ENCODE assay signal across 9 cellular contexts in the genomic region with DNA sequence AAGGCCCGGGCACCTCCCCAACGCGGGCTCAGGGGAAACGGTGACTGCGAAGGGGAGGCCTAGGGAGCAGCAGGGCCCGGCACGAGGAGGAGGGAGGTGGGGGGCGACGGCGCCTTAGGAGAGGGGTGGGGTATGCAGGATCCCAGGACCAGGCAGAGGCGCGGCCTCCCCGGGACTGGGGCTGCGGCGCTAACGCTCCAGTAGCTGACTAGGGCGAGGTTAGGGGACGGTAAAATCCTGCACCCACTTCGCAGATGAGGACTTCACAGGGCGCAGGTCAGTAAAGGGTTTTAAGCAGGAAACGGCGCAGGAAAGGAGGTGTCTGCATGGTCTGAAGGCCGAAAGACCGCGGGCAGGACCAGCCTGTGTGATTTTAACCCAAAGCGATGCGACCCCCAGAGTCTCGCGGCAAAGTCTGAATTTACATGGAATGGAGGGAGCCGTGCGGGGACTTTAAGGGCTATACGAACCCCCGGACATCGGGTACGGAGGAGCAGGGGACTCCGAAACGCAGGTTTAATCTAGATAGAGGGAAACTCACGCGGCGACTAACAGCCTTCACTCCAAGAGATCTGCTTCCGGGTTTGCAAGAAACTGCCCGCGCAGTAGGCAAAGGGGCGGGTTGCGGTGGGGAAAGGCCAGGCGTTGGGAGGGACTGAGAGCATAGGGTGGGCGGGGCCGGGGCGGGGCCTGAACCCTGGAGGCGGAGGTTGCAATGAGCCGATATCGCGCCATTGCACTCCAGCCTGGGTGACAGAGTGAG. TPM values are rescaled to one million over a fixed set of nuclear protein-coding genes. Genes with fewer than 3 reads are reported as not detected.
DNase-seq lines count a peak whose midpoint lies in the region; ATAC-seq and TF ChIP-seq lines count a peak whose summit lies in the region.
"Had no signal": no experiment of that assay in that cellular context is flagged by ENCODE, and none has a peak within 500 bp of the region (broad histone marks: within the 10 kb centered on the region; RNA-seq: fewer than 3 reads in every experiment).

ZNF665 (minus strand) TSS at position 588 of the 763 bp plus-strand sequence. CDS start 10,460 bp downstream, outside the sequence.

- peaks cover 3% of the 10 kb centered on the region for H3K36me3 ChIP-seq in osteoblast (ENCODE audit: insufficient read depth, low read length)

- no peaks in the 10 kb centered on the region for H3K27me3 ChIP-seq in osteoblast (ENCODE audit: insufficient read depth, low read length)

- H3K36me3 Mint-ChIP-seq in activated naive CD8-positive, alpha-beta T cell treated with anti-CD3 and anti-CD28 coated beads for 36 hours: peaks cover 46% of the 10 kb centered on the region

- H3K79me2 ChIP-seq in osteoblast (ENCODE audit: insufficient read depth, low read length): peaks cover 5% of the 10 kb centered on the region

- H3K4me2 ChIP-seq in osteoblast (ENCODE audit: insufficient read depth, low read length): peak within 1 kb of the TSS; percentile 83

- intact Hi-C loops in Right ventricle myocardium superior (cut with DNase I): loop anchor here (5.0 to 10.0 kb wide), 2 partner anchors 116 to 172 kb away; partner anchors contain the start of gene ZNF525

- H3K27ac Mint-ChIP-seq in activated naive CD8-positive, alpha-beta T cell treated with anti-CD3 and anti-CD28 coated beads for 36 hours: peak within 1 kb of the TSS; percentile 94

- H3K27me3 Mint-ChIP-seq in activated naive CD8-positive, alpha-beta T cell treated with anti-CD3 and anti-CD28 coated beads for 36 hours: no peaks in the 10 kb centered on the region

- peak within 1 kb of the TSS; percentile 48 for H3K27ac ChIP-seq in osteoblast (ENCODE audit: low read depth, low read length)
- H3K27ac ChIP-seq in substantia nigra (ENCODE audit: low read depth, low read length, poor library complexity, severe bottlenecking): peak within 1 kb of the TSS; percentile 63

- DNase-seq in COR-L47 (lab: John Stamatoyannopoulos, UW): peak; percentile 76
- peak; percentile 79 for DNase-seq in SK-N-DZ (ENCODE audit: low spot score)
- peak; percentile 84 for DNase-seq in activated naive CD8-positive, alpha-beta T cell treated with anti-CD3 and anti-CD28 coated beads for 36 hours
- DNase-seq in Right ventricle myocardium superior: peak; percentile 93
- DNase-seq in osteoblast (ENCODE audit: insufficient read length, low spot score, missing footprints): peak; percentile 96
- peak; percentile 13 to 95 (median 82) for DNase-seq in substantia nigra (lab: John Stamatoyannopoulos, UW)

- peak within 1 kb of the TSS; percentile 90 for H3K4me3 Mint-ChIP-seq in activated naive CD8-positive, alpha-beta T cell treated with anti-CD3 and anti-CD28 coated beads for 36 hours

- H2AFZ ChIP-seq in osteoblast (ENCODE audit: low read length): peak within 1 kb of the TSS; percentile 95

- H3K9me3 ChIP-seq in osteoblast (ENCODE audit: low read depth, low read length): no peaks in the 10 kb centered on the region

- no peaks in the 10 kb centered on the region for H4K20me1 ChIP-seq in osteoblast (ENCODE audit: insufficient read depth, low read length)

- ATAC-seq in HG03342 (IDR thresholded peaks at IDR 0.05; ENCODE audit: unreplicated experiment) (peak; percentile 52), Right ventricle myocardium superior (ENCODE audit: poor library complexity) (peak; percentile 86), HG03135 (IDR thresholded peaks at IDR 0.05; ENCODE audit: unreplicated experiment) (no peak)

- TF ChIP-seq CTCF in osteoblast (IDR thresholded peaks at IDR 0.05; ENCODE audit: extremely low read depth, low read depth, low read length): no peak

- peak within 1 kb of the TSS; percentile 82 for H3K4me3 ChIP-seq in osteoblast (ENCODE audit: insufficient read depth, low read length)

- peaks cover 6% of the 10 kb centered on the region for H3K4me1 ChIP-seq in osteoblast (ENCODE audit: insufficient read depth, low read length)

- H3K4me1 Mint-ChIP-seq in activated naive CD8-positive, alpha-beta T cell treated with anti-CD3 and anti-CD28 coated beads for 36 hours: peaks cover 14% of the 10 kb centered on the region

- H3K9me3 Mint-ChIP-seq in activated naive CD8-positive, alpha-beta T cell treated with anti-CD3 and anti-CD28 coated beads for 36 hours: peaks cover 33% of the 10 kb centered on the region

RNA-seq across cellular contexts. Expression of gene ZNF665, which starts in this region (rescaled TPM):
- polyA plus RNA-seq in SK-N-DZ (2014; cell fraction: cytosol; rRNA removed): 1.6 and 2.1 TPM in 2 replicates
- polyA plus RNA-seq in SK-N-DZ (2014; cell fraction: nucleus; rRNA removed): 0.71 and 5.8 TPM in 2 replicates
- total RNA-seq in activated naive CD8-positive, alpha-beta T cell treated with anti-CD3 and anti-CD28 coated beads for 36 hours: 1 to 10 TPM; 6.6 to 6.7 TPM
- total RNA-seq in Right ventricle myocardium superior: 1.3 TPM
- total RNA-seq in osteoblast: 2.9 and 3.8 TPM in 2 replicates
- total RNA-seq: NCI-H460 had no signal
